Comparison of ENCODE assay signal across 19 cellular contexts in the genomic region with DNA sequence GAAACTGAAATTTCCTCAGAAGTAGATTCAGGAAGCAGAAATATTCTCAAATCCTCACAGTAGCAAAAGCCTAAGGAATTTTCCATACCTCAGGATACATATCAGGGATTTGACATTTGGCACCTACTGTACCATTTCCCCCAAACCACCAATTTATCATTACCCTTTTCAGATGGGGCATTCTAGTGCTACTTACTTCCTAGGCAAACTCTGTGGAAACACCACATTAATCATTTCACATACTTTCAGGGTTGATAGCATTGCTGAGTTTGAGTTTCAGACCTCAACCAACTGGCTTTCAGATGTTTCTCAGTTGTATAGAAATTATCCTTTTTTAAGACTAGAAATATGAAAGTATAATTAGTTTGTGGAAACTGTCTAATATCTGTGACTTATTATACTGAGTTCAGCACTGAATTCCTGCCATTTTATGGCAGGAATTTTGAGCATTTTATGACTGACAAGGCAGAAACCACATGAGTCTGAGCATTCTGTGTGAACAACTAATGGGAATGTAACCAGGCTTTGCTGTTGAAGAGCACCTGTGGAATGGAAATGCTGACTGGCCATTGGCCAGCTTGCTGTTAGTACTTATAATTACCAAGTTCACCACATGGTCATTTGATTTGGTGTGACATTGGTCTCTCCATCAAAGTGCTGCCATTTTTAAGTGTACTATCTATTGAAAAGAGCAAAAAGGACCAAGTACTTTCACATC. TPM values are rescaled to one million over a fixed set of nuclear protein-coding genes. Genes with fewer than 3 reads are reported as not detected.
A peak's percentile ranks its signal among the peaks of the same experiment; 100 is the strongest.
DNase-seq lines count a peak whose midpoint lies in the region; ATAC-seq, FAIRE-seq and TF ChIP-seq lines count a peak whose summit lies in the region.
"Had no signal": no experiment of that assay in that cellular context is flagged by ENCODE, and none has a peak within 500 bp of the region (broad histone marks: within the 10 kb centered on the region; RNA-seq: fewer than 3 reads in every experiment).

No MANE protein-coding gene starts in this region.

- DNase-seq in RCC 7860 (ENCODE audit: low spot score) (no peak), pancreas (no peak), SHP77 treated with DMSO at 0.1 percent for 48 hours (lab: John Stamatoyannopoulos, UW) (no peak)
- DNase-seq in stimulated activated effector memory CD8-positive, alpha-beta T cell treated with anti-CD3 and anti-CD28 coated beads, Interleukin-12 subunit alpha, Interleukin-12 subunit beta, amount 100 ng/mL, for 72 hours (ENCODE audit: low spot score in 2 of 2): no peak
- no peak for DNase-seq in activated naive CD4-positive, alpha-beta T cell treated with anti-CD3 and anti-CD28 coated beads for 36 hours
- DNase-seq: activated CD8-positive, alpha-beta memory T cell treated with anti-CD3 and anti-CD28 coated beads for 24 hours; heart left ventricle; HFFc6; NCI-H1048; stimulated activated naive CD4-positive, alpha-beta T cell treated with Interleukin-2 at 50 U/mL for 16 hours had no signal

- H3K27ac Mint-ChIP-seq in stimulated activated effector memory CD8-positive, alpha-beta T cell treated with anti-CD3 and anti-CD28 coated beads, Interleukin-12 subunit alpha, Interleukin-12 subunit beta, amount 100 ng/mL, for 72 hours: no peak overlapping the region
- no peak overlapping the region for H3K27ac Mint-ChIP-seq in activated naive CD4-positive, alpha-beta T cell treated with anti-CD3 and anti-CD28 coated beads for 36 hours
- H3K27ac Mint-ChIP-seq: activated T-helper 2 cell treated with anti-CD3 and anti-CD28 coated beads, Interferon-gamma antibody, Interleukin-2, Interleukin-4, amounts not matched to agents 10 μg/mL and 5 μg/mL and 100 μg/mL, durations not matched to agents 14 hours and 24 hours and 36 hours; dendritic cell treated with granulocyte-macrophage colony-stimulating factor and Interleukin-4, amounts not matched to agents 40 ng/mL and 50 ng/mL, for 4 days; HFFc6 had no signal

- H3K4me1 Mint-ChIP-seq in stimulated activated effector memory CD8-positive, alpha-beta T cell treated with anti-CD3 and anti-CD28 coated beads, Interleukin-12 subunit alpha, Interleukin-12 subunit beta, amount 100 ng/mL, for 72 hours: no peaks in the 10 kb centered on the region
- no peaks in the 10 kb centered on the region for H3K4me1 Mint-ChIP-seq in activated naive CD4-positive, alpha-beta T cell treated with anti-CD3 and anti-CD28 coated beads for 36 hours (ENCODE audit: low read depth)

- H3K27ac ChIP-seq in pancreas: no peak overlapping the region
- H3K27ac ChIP-seq: heart left ventricle, parathyroid adenoma had no signal

- intact Hi-C loops in pancreas (cut with DNase I): no loop called here
- intact Hi-C loops in activated naive CD4-positive, alpha-beta T cell treated with anti-CD3 and anti-CD28 coated beads for 36 hours (cut with micrococcal nuclease): no loop called here

- peak; percentile 67 for FAIRE-seq in RCC 7860 (lab: Jason Lieb, UNC)
- FAIRE-seq in pancreas (lab: Jason Lieb, UNC): no peak
- FAIRE-seq: HepG2, small intestine, urothelium cell line had no signal

- H3K9me3 Mint-ChIP-seq in stimulated activated effector memory CD8-positive, alpha-beta T cell treated with anti-CD3 and anti-CD28 coated beads, Interleukin-12 subunit alpha, Interleukin-12 subunit beta, amount 100 ng/mL, for 72 hours: no peaks in the 10 kb centered on the region
- H3K9me3 Mint-ChIP-seq in activated naive CD4-positive, alpha-beta T cell treated with anti-CD3 and anti-CD28 coated beads for 36 hours: no peaks in the 10 kb centered on the region
- H3K9me3 Mint-ChIP-seq: activated T-helper 2 cell treated with anti-CD3 and anti-CD28 coated beads, Interferon-gamma antibody, Interleukin-2, Interleukin-4, amounts not matched to agents 10 μg/mL and 5 μg/mL and 100 μg/mL, durations not matched to agents 14 hours and 24 hours and 36 hours; dendritic cell treated with granulocyte-macrophage colony-stimulating factor and Interleukin-4, amounts not matched to agents 40 ng/mL and 50 ng/mL, for 4 days; HFFc6 had no signal

- H3K4me3 ChIP-seq in pancreas: no peak overlapping the region
- H3K4me3 ChIP-seq: heart left ventricle had no signal

- H3K27me3 Mint-ChIP-seq in activated naive CD4-positive, alpha-beta T cell treated with anti-CD3 and anti-CD28 coated beads for 36 hours (ENCODE audit: low read depth): peaks cover 15% of the 10 kb centered on the region
- H3K27me3 Mint-ChIP-seq: dendritic cell treated with granulocyte-macrophage colony-stimulating factor and Interleukin-4, amounts not matched to agents 40 ng/mL and 50 ng/mL, for 4 days had no signal

- no peak overlapping the region for H3K4me3 Mint-ChIP-seq in stimulated activated effector memory CD8-positive, alpha-beta T cell treated with anti-CD3 and anti-CD28 coated beads, Interleukin-12 subunit alpha, Interleukin-12 subunit beta, amount 100 ng/mL, for 72 hours
- H3K4me3 Mint-ChIP-seq in activated naive CD4-positive, alpha-beta T cell treated with anti-CD3 and anti-CD28 coated beads for 36 hours: no peak overlapping the region
- H3K4me3 Mint-ChIP-seq: dendritic cell treated with granulocyte-macrophage colony-stimulating factor and Interleukin-4, amounts not matched to agents 40 ng/mL and 50 ng/mL, for 4 days; HFFc6 had no signal

- peaks cover 0 to 7% (median 7%) of the 10 kb centered on the region in 3 donors for H3K4me1 ChIP-seq in pancreas
- H3K4me1 ChIP-seq: parathyroid adenoma had no signal

- no peaks in the 10 kb centered on the region for H3K36me3 Mint-ChIP-seq in stimulated activated effector memory CD8-positive, alpha-beta T cell treated with anti-CD3 and anti-CD28 coated beads, Interleukin-12 subunit alpha, Interleukin-12 subunit beta, amount 100 ng/mL, for 72 hours
- no peaks in the 10 kb centered on the region for H3K36me3 Mint-ChIP-seq in activated naive CD4-positive, alpha-beta T cell treated with anti-CD3 and anti-CD28 coated beads for 36 hours (ENCODE audit: low read depth)

- TF ChIP-seq CTCF in pancreas (IDR thresholded peaks at IDR 0.05): no peak

- CTCF ChIA-PET in activated naive CD4-positive, alpha-beta T cell treated with anti-CD3 and anti-CD28 coated beads for 36 hours (lab: Charles Lee): no interaction called here

- no peaks in the 10 kb centered on the region for H3K9me3 ChIP-seq in pancreas
- H3K9me3 ChIP-seq: heart left ventricle had no signal

- H3K27me3 ChIP-seq in pancreas: no peaks in the 10 kb centered on the region
- H3K27me3 ChIP-seq: heart left ventricle had no signal

- peak; percentile 58 for ATAC-seq in GM19395 (IDR thresholded peaks at IDR 0.05; ENCODE audit: unreplicated experiment)
- ATAC-seq in HG02678 (IDR thresholded peaks at IDR 0.05; ENCODE audit: unreplicated experiment): peak; percentile 48
- peak; percentile 49 to 64 (median 54) for ATAC-seq in pancreas
- ATAC-seq in stimulated activated effector memory CD8-positive, alpha-beta T cell treated with anti-CD3 and anti-CD28 coated beads, Interleukin-12 subunit alpha, Interleukin-12 subunit beta, amount 100 ng/mL, for 72 hours: no peak
- ATAC-seq: esophagus mucosa, HepG2 had no signal

- H3K36me3 ChIP-seq in pancreas: no peaks in the 10 kb centered on the region
- H3K36me3 ChIP-seq: heart left ventricle had no signal

RNA-seq across cellular contexts. Expression of a gene that starts 35.1 kb away (rescaled TPM):
- 1 to 10 TPM; 2.4 to 5.6 (median 4.0) TPM for total RNA-seq in pancreas
- 1 to 10 TPM; 2.4 to 2.5 TPM for polyA plus RNA-seq in pancreas
- total RNA-seq in activated naive CD4-positive, alpha-beta T cell treated with anti-CD3 and anti-CD28 coated beads for 36 hours: 1 to 10 TPM; 2.2 to 2.4 TPM
